ENCODE assay signal across 8 cellular contexts in genomic region chr1:65148178-65148547, GRCh38. TPM values are rescaled to one million over a fixed set of nuclear protein-coding genes. Genes with fewer than 3 reads are reported as not detected.
DNase-seq lines count a peak whose midpoint lies in the region; ATAC-seq and TF ChIP-seq lines count a peak whose summit lies in the region.
"Not testable (repeated sequence)": the region's sequence is repeated elsewhere in the genome, so short reads cannot be mapped to it uniquely, and the experiment has no call there.

Gene AK4 (plus strand): TSS chr1:65148203. CDS start chr1:65148408, 205 bp downstream.

- peaks cover 15% of the 10 kb centered on the region; the same call in 1 of the 2 replicates for H3K27me3 ChIP-seq in H7 (ENCODE audit: control insufficient read depth, insufficient read depth, low read length)
- H3K27me3 ChIP-seq in right atrium auricular region; thoracic aorta (replicated peaks; ENCODE audit: insufficient read depth): not testable (repeated sequence)

- not testable (repeated sequence) for H3K36me3 Mint-ChIP-seq in central memory CD8-positive, alpha-beta T cell (ENCODE audit: insufficient read depth)
- H3K36me3 Mint-ChIP-seq in nephron progenitor cell (ENCODE audit: low read depth): peaks cover 13% of the 10 kb centered on the region

- peaks cover 66% of the 10 kb centered on the region for H3K27me3 Mint-ChIP-seq in central memory CD8-positive, alpha-beta T cell
- H3K27me3 Mint-ChIP-seq in nephron progenitor cell (ENCODE audit: low read depth, poor library complexity): peaks cover 59% of the 10 kb centered on the region

- intact Hi-C loops in T-helper 2 cell treated with Interferon-gamma antibody and Interleukin-4, amounts not matched to agents 100 ng/mL and 5 ng/mL, for 36 hours (cut with micrococcal nuclease): loop anchor here (1.0 to 5.0 kb wide), 5 partner anchors 59 to 1774 kb away; partner anchors contain the start of genes DNAI4, JAK1, LEPR and LEPROT

- not testable (repeated sequence) for H3K27ac Mint-ChIP-seq in central memory CD8-positive, alpha-beta T cell (ENCODE audit: low read depth)
- peak within 1 kb of the TSS; percentile 54 for H3K27ac Mint-ChIP-seq in nephron progenitor cell

- H3K36me3 ChIP-seq in H7 (replicated peaks; ENCODE audit: control insufficient read depth, insufficient read depth, low read length); right atrium auricular region; thoracic aorta: not testable (repeated sequence)

- H3K4me1 Mint-ChIP-seq in central memory CD8-positive, alpha-beta T cell: not testable (repeated sequence)
- peaks cover 21% of the 10 kb centered on the region for H3K4me1 Mint-ChIP-seq in nephron progenitor cell

- H3K4me3 Mint-ChIP-seq in central memory CD8-positive, alpha-beta T cell: peak within 1 kb of the TSS; percentile 74
- peak within 1 kb of the TSS; percentile 91 for H3K4me3 Mint-ChIP-seq in nephron progenitor cell

- not testable (repeated sequence) for TF ChIP-seq CTCF in GM12875 (IDR thresholded peaks at IDR 0.05; ENCODE audit: borderline replicate concordance, insufficient read depth, low read depth, low read length); right atrium auricular region (IDR thresholded peaks at IDR 0.05); nephron progenitor cell (IDR thresholded peaks at IDR 0.05); thoracic aorta (IDR thresholded peaks at IDR 0.05)

- DNase-seq in H7; central memory CD8-positive, alpha-beta T cell (ENCODE audit: low spot score in 2 of 2); right atrium auricular region (ENCODE audit: low spot score); thoracic aorta (ENCODE audit: low spot score): not testable (repeated sequence)
- DNase-seq in nephron progenitor cell: peak; percentile 4

- H3K9me3 ChIP-seq in right atrium auricular region, thoracic aorta: not testable (repeated sequence)

- peak; percentile 19 for ATAC-seq in HG03520 (IDR thresholded peaks at IDR 0.05; ENCODE audit: unreplicated experiment)
- not testable (repeated sequence) for ATAC-seq in central memory CD8-positive, alpha-beta T cell (replicated peaks; ENCODE audit: extremely low read depth, poor library complexity, severe bottlenecking)
- peak; percentile 7 for ATAC-seq in thoracic aorta (ENCODE audit: insufficient number of reproducible peaks, low FRiP score, low read depth)

- H3K4me3 ChIP-seq in GM12875 (ENCODE audit: low read depth, low read length): peak within 1 kb of the TSS; percentile 88
- peak within 1 kb of the TSS; percentile 94 for H3K4me3 ChIP-seq in H7 (ENCODE audit: insufficient read depth, low read depth, low read length)
- H3K4me3 ChIP-seq in right atrium auricular region: peak within 1 kb of the TSS; percentile 67 to 88
- H3K4me3 ChIP-seq in thoracic aorta: peak within 1 kb of the TSS; percentile 97

- peak within 1 kb of the TSS; percentile 91 to 95 for H3K27ac ChIP-seq in right atrium auricular region
- H3K27ac ChIP-seq in thoracic aorta: peak within 1 kb of the TSS; percentile 84 to 91

- H3K4me1 ChIP-seq in right atrium auricular region (peaks cover 0 to 20% of the 10 kb centered on the region in 2 donors), thoracic aorta (ENCODE audit: control insufficient read depth in 1 of 2, low read depth in 2 of 2) (peaks cover 11 to 23% of the 10 kb centered on the region in 2 donors)

- H3K9me3 Mint-ChIP-seq in central memory CD8-positive, alpha-beta T cell; nephron progenitor cell: not testable (repeated sequence)

RNA-seq across cellular contexts. Expression of gene AK4, which starts in this region (rescaled TPM):
- total RNA-seq in H7 (2014; rRNA removed; shearing (Covaris generic)): 227 and 297 TPM in 2 replicates
- total RNA-seq in T-helper 2 cell treated with Interferon-gamma antibody and Interleukin-4, amounts not matched to agents 100 ng/mL and 5 ng/mL, for 36 hours: 44.0 and 48.5 TPM in 2 replicates
- 10 to 100 TPM; 59.7 to 80.9 TPM for total RNA-seq in right atrium auricular region
- total RNA-seq in thoracic aorta: 10 to 100 TPM; 32.2 to 35.8 TPM
